8 cellular contexts compared by ENCODE assay signal in the genomic region with DNA sequence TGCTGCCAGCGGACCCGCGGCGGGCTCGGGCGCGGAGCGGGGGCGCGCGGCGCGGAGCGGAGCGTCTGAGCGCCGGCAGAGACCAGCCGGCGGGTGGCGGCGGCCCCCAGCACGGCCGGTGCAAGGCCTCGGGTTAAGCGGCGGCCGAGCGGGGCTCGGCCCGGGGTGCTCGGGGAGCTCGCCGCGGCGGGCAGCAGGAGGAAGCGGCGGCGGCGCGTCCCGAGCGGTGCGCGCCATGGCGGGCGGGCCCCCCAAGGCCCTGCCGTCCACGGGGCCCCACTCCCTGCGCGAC. TPM values are rescaled to one million over a fixed set of nuclear protein-coding genes. Genes with fewer than 3 reads are reported as not detected.
DNase-seq lines count a peak whose midpoint lies in the region; ATAC-seq, FAIRE-seq and TF ChIP-seq lines count a peak whose summit lies in the region.

No MANE protein-coding gene starts in this region.

- H3K4me3 ChIP-seq in A549 (peak overlapping the region; percentile 65), cardiac fibroblast (replicated peaks in 1 of 2; ENCODE audit: low read depth in 2 of 2, low read length in 2 of 2) (peak overlapping the region; percentile 83 to 84)

- H3K4me1 Mint-ChIP-seq in memory B cell = peaks cover 31% of the 10 kb centered on the region

- WGBS in A549 (ENCODE audit: missing lambda C conversion rate) = 0% methylated on average over 2 of the region's 50 CpGs

- DNase-seq in A549 (ENCODE audit: low read depth in 1 of 2, low spot score in 1 of 2) (no peak), cardiac fibroblast (ENCODE audit: low read depth in 2 of 2) (no peak), memory B cell (ENCODE audit: low spot score in 2 of 2) (no peak), T-helper 2 cell (no peak), epidermal melanocyte (ENCODE audit: insufficient read length, low spot score) (no peak), NCI-H510A treated with DMSO at 0.1 percent for 48 hours (lab: John Stamatoyannopoulos, UW) (no peak)
- DNase-seq in stimulated activated CD4-positive, alpha-beta T cell treated with anti-CD3 and anti-CD28 coated beads, Interleukin-12 subunit alpha, Interleukin-12 subunit beta, amount 100 ng/mL, for 4 hours = no peak

- no peak for TF ChIP-seq POLR2A in A549 (IDR thresholded peaks at IDR 0.05; ENCODE audit: low read length)

- ATAC-seq in A549 (peak; percentile 42 to 64; a peak in 5 of 6 replicates), HG02938 (IDR thresholded peaks at IDR 0.05; ENCODE audit: unreplicated experiment) (peak; percentile 35), memory B cell (ENCODE audit: low read depth) (no peak)

- H3K4me3 Mint-ChIP-seq in memory B cell = no peak overlapping the region

- peak overlapping the region; percentile 95 for H3K4me2 ChIP-seq in A549

- H3K27ac Mint-ChIP-seq in memory B cell = peak overlapping the region; percentile 78

- POLR2A ChIA-PET in A549 (lab: Yijun Ruan, JAX) = interaction anchor here (1.1 to 1.5 kb wide), 2 partner anchors 33 kb away, joined by 5 to 6 read pairs; partner anchors contain the start of gene INIP

- no peaks in the 10 kb centered on the region for H3K9me3 Mint-ChIP-seq in memory B cell

- H3K9me3 ChIP-seq in A549 = no peaks in the 10 kb centered on the region

- H3K27ac ChIP-seq in A549 = peak overlapping the region; percentile 86 to 91

- no peak for TF ChIP-seq RAD21 in A549 (conservative IDR thresholded peaks at IDR 0.05 in 1 of 2, IDR thresholded peaks at IDR 0.05 in 1 of 2)

- FAIRE-seq in A549 (lab: Jason Lieb, UNC) = no peak

- H3K4me1 ChIP-seq in A549 = peaks cover 34% of the 10 kb centered on the region

- no peak for TF ChIP-seq CTCF in A549 (IDR thresholded peaks at IDR 0.05)
- TF ChIP-seq CTCF in cardiac fibroblast (IDR thresholded peaks at IDR 0.05; ENCODE audit: low read depth, low read length) = no peak

- CTCF ChIA-PET in A549 (lab: Yijun Ruan, JAX) = interaction anchor here (0.6 to 2.6 kb wide), 5 partner anchors 11 to 69 kb away, joined by 3 to 9 read pairs (median 3); no protein-coding TSS in a partner anchor

- H3K36me3 Mint-ChIP-seq in memory B cell = peaks cover 3% of the 10 kb centered on the region

- no peak for TF ChIP-seq EP300 in A549 (IDR thresholded peaks at IDR 0.05)

- no peaks in the 10 kb centered on the region for H3K27me3 Mint-ChIP-seq in memory B cell

TF ChIP-seq in A549, 52 proteins besides CTCF, POLR2A, EP300 and RAD21:
- TF ChIP-seq JUNB (IDR thresholded peaks at IDR 0.05) = no peak
- TF ChIP-seq NR3C1 (IDR thresholded peaks at IDR 0.05) = no peak
- TF ChIP-seq E2F6 (IDR thresholded peaks at IDR 0.05; ENCODE audit: borderline replicate concordance, low read depth) = no peak
- TF ChIP-seq MAFK (IDR thresholded peaks at IDR 0.05; ENCODE audit: partially characterized antibody) = no peak
- TF ChIP-seq BCL3 (IDR thresholded peaks at IDR 0.05) = no peak

RNA-seq across cellular contexts. Expression of gene SNX30, which starts 0.2 kb away (rescaled TPM):
- polyA plus RNA-seq in A549 (2011; rRNA removed) (3.1 and 4.1 TPM in 2 replicates), A549 (2017; fragmentation: RNase III; extraction: RNeasy Plus Mini Kit Qiagen cat#74134 plus additional on column Dnase treatment) (3.5 to 3.8 TPM (median 3.6 TPM) in 3 replicates)
- 1.2 TPM in 2 replicates for polyA plus RNA-seq in A549 (2012; cell fraction: cytosol; rRNA removed)
- polyA plus RNA-seq in A549 (2012; cell fraction: nucleus; rRNA removed) = 1.00 and 1.8 TPM in 2 replicates
- 4.4 and 4.6 TPM in 2 replicates for polyA minus RNA-seq in A549 (2011; rRNA and poly(A)+ RNA removed)

RNA-seq across cellular contexts. Expression of gene INIP, which starts 32.8 kb away (rescaled TPM):
- polyA plus RNA-seq in A549 (2011; rRNA removed) (30.5 and 40.0 TPM in 2 replicates), A549 (2017; fragmentation: RNase III; extraction: RNeasy Plus Mini Kit Qiagen cat#74134 plus additional on column Dnase treatment) (20.4 to 20.7 TPM (median 20.7 TPM) in 3 replicates)
- 7.4 and 7.6 TPM in 2 replicates for polyA plus RNA-seq in A549 (2012; cell fraction: cytosol; rRNA removed)
- polyA plus RNA-seq in A549 (2012; cell fraction: nucleus; rRNA removed) = 2.4 and 4.5 TPM in 2 replicates
- polyA minus RNA-seq in A549 (2011; rRNA and poly(A)+ RNA removed) = 17.0 and 24.8 TPM in 2 replicates
